ENCODE assay signal across 8 cellular contexts in genomic region chr22:31488346-31488883, GRCh38. TPM values are rescaled to one million over a fixed set of nuclear protein-coding genes. Genes with fewer than 3 reads are reported as not detected.
A peak's percentile ranks its signal among the peaks of the same experiment; 100 is the strongest.
DNase-seq lines count a peak whose midpoint lies in the region; ATAC-seq, FAIRE-seq and TF ChIP-seq lines count a peak whose summit lies in the region.

No MANE protein-coding gene starts in this region.

- intact Hi-C loops in activated CD8-positive, alpha-beta T cell treated with anti-CD3 and anti-CD28 coated beads for 36 hours (cut with micrococcal nuclease): no loop called here
- intact Hi-C loops in testis (cut with DNase I; ENCODE audit: low total_unique reads): no loop called here

- no peak for TF ChIP-seq CTCF in activated CD8-positive, alpha-beta T cell treated with anti-CD3 and anti-CD28 coated beads for 36 hours (IDR thresholded peaks at IDR 0.05)
- TF ChIP-seq CTCF in testis (IDR thresholded peaks at IDR 0.05): no peak

- H3K27ac ChIP-seq in testis: no peak overlapping the region

- no peak for ATAC-seq in activated CD8-positive, alpha-beta T cell treated with anti-CD3 and anti-CD28 coated beads for 36 hours
- ATAC-seq in GM18502 (IDR thresholded peaks at IDR 0.05; ENCODE audit: poor library complexity, unreplicated experiment): no peak

- no peaks in the 10 kb centered on the region for H3K27me3 Mint-ChIP-seq in activated CD4-positive, alpha-beta T cell treated with anti-CD3 and anti-CD28 coated beads, Interleukin-2, amount 10 ng/mL, durations not matched to agents 7 days and 5 days
- no peaks in the 10 kb centered on the region for H3K27me3 Mint-ChIP-seq in activated CD8-positive, alpha-beta T cell treated with anti-CD3 and anti-CD28 coated beads for 36 hours
- peaks cover 3 to 8% (median 6%) of the 10 kb centered on the region in 3 donors for H3K27me3 Mint-ChIP-seq in immature natural killer cell (ENCODE audit: low read depth in 3 of 3)

- H3K4me1 ChIP-seq in testis: peaks cover 17% of the 10 kb centered on the region

- peaks cover 35% of the 10 kb centered on the region for H3K36me3 Mint-ChIP-seq in activated CD4-positive, alpha-beta T cell treated with anti-CD3 and anti-CD28 coated beads, Interleukin-2, amount 10 ng/mL, durations not matched to agents 7 days and 5 days (ENCODE audit: low read depth)
- H3K36me3 Mint-ChIP-seq in activated CD8-positive, alpha-beta T cell treated with anti-CD3 and anti-CD28 coated beads for 36 hours (ENCODE audit: low read depth): peaks cover 54% of the 10 kb centered on the region
- H3K36me3 Mint-ChIP-seq in immature natural killer cell: peaks cover 0 to 18% (median 8%) of the 10 kb centered on the region in 3 donors

- peak overlapping the region; percentile 74 to 90 for H3K4me3 ChIP-seq in testis

- no peak for FAIRE-seq in frontal cortex (lab: Jason Lieb, UNC)

- peak overlapping the region; percentile 85 for H3K27ac Mint-ChIP-seq in activated CD4-positive, alpha-beta T cell treated with anti-CD3 and anti-CD28 coated beads, Interleukin-2, amount 10 ng/mL, durations not matched to agents 7 days and 5 days
- peak overlapping the region; percentile 90 for H3K27ac Mint-ChIP-seq in activated CD8-positive, alpha-beta T cell treated with anti-CD3 and anti-CD28 coated beads for 36 hours
- H3K27ac Mint-ChIP-seq in immature natural killer cell: peak overlapping the region; percentile 64 to 89 (median 88)

- no peaks in the 10 kb centered on the region for H3K36me3 ChIP-seq in testis (ENCODE audit: low read depth, missing control alignments)

- no peaks in the 10 kb centered on the region for H3K9me3 ChIP-seq in testis

- H3K4me1 Mint-ChIP-seq in activated CD4-positive, alpha-beta T cell treated with anti-CD3 and anti-CD28 coated beads, Interleukin-2, amount 10 ng/mL, durations not matched to agents 7 days and 5 days: peaks cover 56% of the 10 kb centered on the region
- H3K4me1 Mint-ChIP-seq in activated CD8-positive, alpha-beta T cell treated with anti-CD3 and anti-CD28 coated beads for 36 hours (ENCODE audit: low read depth): peaks cover 59% of the 10 kb centered on the region
- peaks cover 34 to 56% of the 10 kb centered on the region in 2 donors for H3K4me1 Mint-ChIP-seq in immature natural killer cell

- TF ChIP-seq POLR2A in testis (IDR thresholded peaks at IDR 0.05): no peak

- H3K27me3 ChIP-seq in testis: no peaks in the 10 kb centered on the region

- CTCF ChIA-PET in activated CD4-positive, alpha-beta T cell treated with anti-CD3 and anti-CD28 coated beads, Interleukin-2, amount 10 ng/mL, durations not matched to agents 7 days and 5 days (lab: Charles Lee): interaction anchor here (0.6 to 1.7 kb wide), 8 partner anchors 10 to 61 kb away, joined by 3 to 6 read pairs (median 3); no protein-coding TSS in a partner anchor
- CTCF ChIA-PET in activated CD8-positive, alpha-beta T cell treated with anti-CD3 and anti-CD28 coated beads for 36 hours (lab: Charles Lee): interaction anchor here (0.8 to 1.1 kb wide), 4 partner anchors 37 to 148 kb away, joined by 3 to 5 read pairs (median 4); no protein-coding TSS in a partner anchor

- H3K4me3 Mint-ChIP-seq in activated CD4-positive, alpha-beta T cell treated with anti-CD3 and anti-CD28 coated beads, Interleukin-2, amount 10 ng/mL, durations not matched to agents 7 days and 5 days: peak overlapping the region; percentile 73
- H3K4me3 Mint-ChIP-seq in activated CD8-positive, alpha-beta T cell treated with anti-CD3 and anti-CD28 coated beads for 36 hours: peak overlapping the region; percentile 93
- H3K4me3 Mint-ChIP-seq in immature natural killer cell: peak overlapping the region; percentile 76 to 84 (median 82)

- POLR2A ChIA-PET in activated CD4-positive, alpha-beta T cell treated with anti-CD3 and anti-CD28 coated beads, Interleukin-2, amount 10 ng/mL, durations not matched to agents 7 days and 5 days (lab: Charles Lee): interaction anchor here (0.6 kb wide), 1 partner anchor 69 kb away, joined by 3 read pairs; no protein-coding TSS in a partner anchor
- POLR2A ChIA-PET in activated CD8-positive, alpha-beta T cell treated with anti-CD3 and anti-CD28 coated beads for 36 hours (lab: Charles Lee): interaction anchor here (0.9 to 1.5 kb wide), 7 partner anchors 10 to 197 kb away, joined by 3 to 5 read pairs (median 4); no protein-coding TSS in a partner anchor

- WGBS in testis, 2 donors: 39 to 49% methylated on average over 6 of the region's 6 CpGs

- H3K9me3 Mint-ChIP-seq in activated CD4-positive, alpha-beta T cell treated with anti-CD3 and anti-CD28 coated beads, Interleukin-2, amount 10 ng/mL, durations not matched to agents 7 days and 5 days: no peaks in the 10 kb centered on the region
- no peaks in the 10 kb centered on the region for H3K9me3 Mint-ChIP-seq in activated CD8-positive, alpha-beta T cell treated with anti-CD3 and anti-CD28 coated beads for 36 hours
- no peaks in the 10 kb centered on the region for H3K9me3 Mint-ChIP-seq in immature natural killer cell

- no peak for DNase-seq in activated CD4-positive, alpha-beta T cell treated with anti-CD3 and anti-CD28 coated beads, Interleukin-2, amount 10 ng/mL, durations not matched to agents 7 days and 5 days
- no peak for DNase-seq in activated CD4-positive, alpha-beta T cell treated with anti-CD3 and anti-CD28 coated beads for 4 hours
- no peak for DNase-seq in activated CD8-positive, alpha-beta T cell treated with anti-CD3 and anti-CD28 coated beads for 36 hours
- DNase-seq in immature natural killer cell (no peak), testis (peak; percentile 30), frontal cortex (ENCODE audit: low spot score in 2 of 2) (no peak), NCI-H1092 (lab: John Stamatoyannopoulos, UW) (no peak)

RNA-seq across cellular contexts. Expression of gene EIF4ENIF1, which starts 1.2 kb away (rescaled TPM):
- 10 to 100 TPM; 34.5 to 41.5 TPM for total RNA-seq in activated CD4-positive, alpha-beta T cell treated with anti-CD3 and anti-CD28 coated beads, Interleukin-2, amount 10 ng/mL, durations not matched to agents 7 days and 5 days
- total RNA-seq in activated CD8-positive, alpha-beta T cell treated with anti-CD3 and anti-CD28 coated beads for 36 hours: 10 to 100 TPM; 50.3 to 50.5 TPM
- polyA plus RNA-seq in immature natural killer cell (10 to 100 TPM in 1 of 3 donors, 1 to 10 TPM in 2; 6.9 to 21.1 (median 9.7) TPM), testis (ENCODE audit: insufficient read depth, low read depth, low replicate concordance) (127 TPM)
- total RNA-seq in testis (10 to 100 TPM; 74.6 to 79.7 TPM), frontal cortex (21.6 TPM)

RNA-seq across cellular contexts. Expression of gene SFI1, which starts 7.9 kb away (rescaled TPM):
- 100 to 1,000 TPM; 174 to 183 TPM for total RNA-seq in activated CD4-positive, alpha-beta T cell treated with anti-CD3 and anti-CD28 coated beads, Interleukin-2, amount 10 ng/mL, durations not matched to agents 7 days and 5 days
- total RNA-seq in activated CD8-positive, alpha-beta T cell treated with anti-CD3 and anti-CD28 coated beads for 36 hours: 100 to 1,000 TPM; 273 to 274 TPM
- polyA plus RNA-seq in immature natural killer cell: 10 to 100 TPM in 2 of 3 donors, 1 to 10 TPM in 1; 4.2 to 31.5 (median 11.1) TPM
- 100 to 1,000 TPM; 129 to 141 TPM for total RNA-seq in testis
- 48.8 TPM for polyA plus RNA-seq in testis (ENCODE audit: insufficient read depth, low read depth, low replicate concordance)
- 18.8 TPM for total RNA-seq in frontal cortex
